ENCODE assay signal across 10 cellular contexts in genomic region chr12:56766535-56766934, GRCh38. TPM values are rescaled to one million over a fixed set of nuclear protein-coding genes. Genes with fewer than 3 reads are reported as not detected.
DNase-seq lines count a peak whose midpoint lies in the region; ATAC-seq and TF ChIP-seq lines count a peak whose summit lies in the region.
"Had no signal": no experiment of that assay in that cellular context is flagged by ENCODE, and none has a peak within 500 bp of the region (broad histone marks: within the 10 kb centered on the region; RNA-seq: fewer than 3 reads in every experiment).

No MANE protein-coding gene starts in this region.

- DNase-seq in GM13977 (ENCODE audit: low spot score) (peak; percentile 66), DMS79 treated with DMSO at 0.1 percent for 48 hours (lab: John Stamatoyannopoulos, UW) (no peak), NCI-H446 (lab: John Stamatoyannopoulos, UW) (no peak), cerebellar cortex (ENCODE audit: low spot score) (no peak), SK-N-SH (no peak)
- DNase-seq: NCI-H1105, uterus had no signal

- ATAC-seq in GM21423 (IDR thresholded peaks at IDR 0.05; ENCODE audit: unreplicated experiment) (peak; percentile 96), HG03280 (IDR thresholded peaks at IDR 0.05; ENCODE audit: unreplicated experiment) (peak; percentile 93), esophagus mucosa (peak; percentile 21)

- CTCF ChIA-PET in SK-N-SH (lab: Yijun Ruan, JAX), result no interaction called here

- no peak overlapping the region for H2AFZ ChIP-seq in SK-N-SH (ENCODE audit: low read depth)

- H3K9me3 ChIP-seq in SK-N-SH, result no peaks in the 10 kb centered on the region
- H3K9me3 ChIP-seq: uterus had no signal

- WGBS in SK-N-SH (ENCODE audit: low lambda C conversion rate), result 87% methylated on average over 6 of the region's 6 CpGs

- no peak overlapping the region for H3K4me2 ChIP-seq in SK-N-SH

- H3K9me2 ChIP-seq in SK-N-SH, result no peaks in the 10 kb centered on the region

- H3K9ac ChIP-seq in SK-N-SH, result no peak overlapping the region

- no peaks in the 10 kb centered on the region for H3K79me2 ChIP-seq in SK-N-SH (ENCODE audit: insufficient read depth)

- no peak for TF ChIP-seq RAD21 in SK-N-SH (IDR thresholded peaks at IDR 0.05; ENCODE audit: low read length)

- H3K4me1 ChIP-seq in SK-N-SH (ENCODE audit: control insufficient read depth in 1 of 2, insufficient read depth in 2 of 2, low read depth in 1 of 2, low read length in 1 of 2), result no peaks in the 10 kb centered on the region
- H3K4me1 ChIP-seq: uterus had no signal

- H3K27ac ChIP-seq in SK-N-SH (ENCODE audit: low read depth in 2 of 2, low read length in 1 of 2), result no peak overlapping the region

- H3K36me3 ChIP-seq in SK-N-SH (replicated peaks in 1 of 2; ENCODE audit: control insufficient read depth in 1 of 2, insufficient read depth in 2 of 2, low read length in 1 of 2), result no peaks in the 10 kb centered on the region
- H3K36me3 ChIP-seq: uterus had no signal

- TF ChIP-seq EP300 in SK-N-SH (IDR thresholded peaks at IDR 0.05; ENCODE audit: borderline replicate concordance in 1 of 2, low read depth in 1 of 2, low read length in 1 of 2), result no peak

- no peaks in the 10 kb centered on the region for H3F3A ChIP-seq in SK-N-SH (replicated peaks; ENCODE audit: insufficient read depth)

- POLR2A ChIA-PET in SK-N-SH (lab: Yijun Ruan, JAX), result no interaction called here

- in situ Hi-C loops in GM13977 (cut with MboI; ENCODE audit: low pct_unique_long_range_greater_than_20kb, low sequenced_read_pairs, unreplicated experiment), result no loop called here

- no peak overlapping the region for H3K4me3 ChIP-seq in SK-N-SH (ENCODE audit: low read depth in 2 of 2, low read length in 1 of 2)
- H3K4me3 ChIP-seq: uterus had no signal

- H3K27me3 ChIP-seq in SK-N-SH (ENCODE audit: insufficient read depth), result no peaks in the 10 kb centered on the region
- H3K27me3 ChIP-seq: uterus had no signal

- TF ChIP-seq CTCF in GM13977 (IDR thresholded peaks at IDR 0.05; ENCODE audit: extremely low read depth, insufficient read depth, missing control alignments), result no peak
- no peak for TF ChIP-seq CTCF in SK-N-SH (IDR thresholded peaks at IDR 0.05)

- H4K20me1 ChIP-seq in SK-N-SH (ENCODE audit: insufficient read depth), result no peaks in the 10 kb centered on the region

TF ChIP-seq in SK-N-SH, 30 proteins besides CTCF, POLR2A, EP300 and RAD21:
- TF ChIP-seq PBX3 (IDR thresholded peaks at IDR 0.05), result no peak
- no peak for TF ChIP-seq USF2 (IDR thresholded peaks at IDR 0.05; ENCODE audit: borderline replicate concordance, low read depth, low read length)
- no peak for TF ChIP-seq TEAD4 (IDR thresholded peaks at IDR 0.05; ENCODE audit: borderline replicate concordance, insufficient read depth)
- no peak for TF ChIP-seq TAF1 (IDR thresholded peaks at IDR 0.05; ENCODE audit: borderline replicate concordance, low read depth, low read length)
- TF ChIP-seq RCOR1 (IDR thresholded peaks at IDR 0.05; ENCODE audit: low read length), result no peak
- no peak for TF ChIP-seq SMC3 (IDR thresholded peaks at IDR 0.05; ENCODE audit: low read depth, low read length)
- TF ChIP-seq RFX5 (IDR thresholded peaks at IDR 0.05; ENCODE audit: low read length), result no peak
- no peak for TF ChIP-seq IRF3 (IDR thresholded peaks at IDR 0.05; ENCODE audit: low read depth, low read length)
- TF ChIP-seq REST (IDR thresholded peaks at IDR 0.05; ENCODE audit: low read depth, low read length), result no peak
- no peak for TF ChIP-seq FOSL2 (IDR thresholded peaks at IDR 0.05; ENCODE audit: borderline replicate concordance, low read depth)
- no peak for TF ChIP-seq CHD2 (IDR thresholded peaks at IDR 0.05; ENCODE audit: low read length, partially characterized antibody)
- no peak for TF ChIP-seq EZH2phosphoT487 (IDR thresholded peaks at IDR 0.05; ENCODE audit: borderline replicate concordance, low read depth)
- TF ChIP-seq TCF12 (IDR thresholded peaks at IDR 0.05), result no peak
- no peak for TF ChIP-seq ZBTB33 (IDR thresholded peaks at IDR 0.05; ENCODE audit: borderline replicate concordance, low read depth)
- TF ChIP-seq FOXM1 (IDR thresholded peaks at IDR 0.05; ENCODE audit: low read depth), result no peak
- no peak for TF ChIP-seq NRF1 (IDR thresholded peaks at IDR 0.05; ENCODE audit: low read depth, low read length)
- TF ChIP-seq YY1 (IDR thresholded peaks at IDR 0.05; ENCODE audit: low read depth), result no peak
- no peak for TF ChIP-seq ELF1 (IDR thresholded peaks at IDR 0.05)
TF ChIP-seq in SK-N-SH: peak in this region for 0.

RNA-seq across cellular contexts. Expression of gene HSD17B6, which starts 3.4 kb away (rescaled TPM):
- 2.4 TPM for total RNA-seq in esophagus mucosa
- polyA plus RNA-seq in SK-N-SH (2012; rRNA removed), result 1.2 and 1.5 TPM in 2 replicates
- 1.0 and 1.4 TPM in 2 replicates for polyA plus RNA-seq in SK-N-SH (2012; cell fraction: cytosol; rRNA removed)
- polyA plus RNA-seq in SK-N-SH (2012; cell fraction: nucleus; rRNA removed), result 0.39 and 0.61 TPM in 2 replicates

RNA-seq across cellular contexts. Expression of gene PRIM1, which starts 14.4 kb away (rescaled TPM):
- total RNA-seq in esophagus mucosa, result 8.1 TPM
- polyA plus RNA-seq in SK-N-SH (2012; rRNA removed), result 10.3 and 10.9 TPM in 2 replicates
- polyA plus RNA-seq in SK-N-SH (2012; cell fraction: cytosol; rRNA removed), result 10.1 and 13.0 TPM in 2 replicates
- 9.2 and 15.5 TPM in 2 replicates for polyA plus RNA-seq in SK-N-SH (2012; cell fraction: nucleus; rRNA removed)

RNA-seq across cellular contexts. Expression of gene NACA, which starts 41.4 kb away (rescaled TPM):
- 786 TPM for total RNA-seq in esophagus mucosa
- 523 and 644 TPM in 2 replicates for polyA plus RNA-seq in SK-N-SH (2012; rRNA removed)
- polyA plus RNA-seq in SK-N-SH (2012; cell fraction: cytosol; rRNA removed), result 840 and 1,075 TPM in 2 replicates
- polyA plus RNA-seq in SK-N-SH (2012; cell fraction: nucleus; rRNA removed), result 157 and 212 TPM in 2 replicates

Comparison
In these comparisons a context has a peak if more than half of its experiments do, and no peak if none do; other contexts are left out.
1. ATAC-seq: peak in every context shown above with its lines; median percentile 96 in GM21423; 93 in HG03280; 21 in esophagus mucosa.